Comparison of ENCODE assay signal across 1 cellular context in genomic region chr2:202418511-202418910, GRCh38.
TF ChIP-seq lines count a peak whose summit lies in the region.

No MANE protein-coding gene starts in this region.

TF ChIP-seq in HEK293, 187 proteins besides CTCF, POLR2A, EP300 and RAD21 (continued from another document):
- 0 out of 2 replicates have a peak, but pooled peaks have one; percentile 23 for TF ChIP-seq PRDM10 (tag by site-specific recombination; IDR thresholded peaks at IDR 0.05)
TF ChIP-seq in HEK293: peak in this region for 1.
